Comparison of ENCODE assay signal across 25 cellular contexts in genomic region chr16:84278968-84279367, GRCh38. TPM values are rescaled to one million over a fixed set of nuclear protein-coding genes. Genes with fewer than 3 reads are reported as not detected.
DNase-seq lines count a peak whose midpoint lies in the region; ATAC-seq and TF ChIP-seq lines count a peak whose summit lies in the region.
"Had no signal": no experiment of that assay in that cellular context is flagged by ENCODE, and none has a peak within 500 bp of the region (broad histone marks: within the 10 kb centered on the region; RNA-seq: fewer than 3 reads in every experiment).

No MANE protein-coding gene starts in this region.

- H3K4me1 ChIP-seq in BE2C (no peaks in the 10 kb centered on the region), right atrium auricular region (peaks cover 0 to 5% of the 10 kb centered on the region in 2 donors)
- H3K4me1 ChIP-seq: adrenal gland had no signal

- H3K36me3 ChIP-seq in BE2C = no peaks in the 10 kb centered on the region
- no peaks in the 10 kb centered on the region for H3K36me3 ChIP-seq in right atrium auricular region
- H3K36me3 ChIP-seq: adrenal gland, cardiac muscle cell, thoracic aorta had no signal

- no peak for TF ChIP-seq CTCF in BE2C (IDR thresholded peaks at IDR 0.05; ENCODE audit: low read depth, low read length)
- TF ChIP-seq CTCF in dorsolateral prefrontal cortex (IDR thresholded peaks at IDR 0.05 in 54 of 56, conservative IDR thresholded peaks at IDR 0.05 in 2 of 56; ENCODE audit: low read depth in 1 of 56, partially characterized antibody in 56 of 56) = peak in 12 of 56 donors; percentile 5 to 31 (median 20)
- TF ChIP-seq CTCF in omental fat pad (IDR thresholded peaks at IDR 0.05) = no peak
- TF ChIP-seq CTCF in right atrium auricular region (IDR thresholded peaks at IDR 0.05) = no peak

- DNase-seq in BE2C (peak; percentile 37), NCI-H524 (lab: John Stamatoyannopoulos, UW) (peak; percentile 81 to 86), dorsolateral prefrontal cortex (peak in 6 of 10 donors; percentile 35 to 65 (median 58)), midbrain (lab: John Stamatoyannopoulos, UW) (peak; percentile 64), omental fat pad (ENCODE audit: low spot score) (no peak), NCI-H1092 (lab: John Stamatoyannopoulos, UW) (no peak), right atrium auricular region (ENCODE audit: low spot score) (no peak)
- DNase-seq: activated CD4-positive, alpha-beta memory T cell treated with anti-CD3 and anti-CD28 coated beads for 36 hours; activated gamma-delta T cell treated with Interleukin-2 at 50 U/mL for 16 hours; activated T-cell treated with anti-CD3 and anti-CD28 coated beads for 4 hours; adrenal gland; CD4-positive, CD25-positive, alpha-beta regulatory T cell; effector CD8-positive, alpha-beta T cell; mesenchymal stem cell; NCI-H1930; right cardiac atrium; SIG-M5; stimulated activated CD4-positive, alpha-beta T cell treated with anti-CD3 and anti-CD28 coated beads, Interleukin-15, amount 100 ng/mL, for 24 hours had no signal

- intact Hi-C loops in dorsolateral prefrontal cortex (cut with DNase I) = loop anchor here (5.0 kb wide), 2 partner anchors 78 to 208 kb away; no protein-coding TSS in a partner anchor

- ATAC-seq in GM19455 (IDR thresholded peaks at IDR 0.05; ENCODE audit: unreplicated experiment) (no peak), omental fat pad (ENCODE audit: low FRiP score) (no peak)
- ATAC-seq: right cardiac atrium had no signal

- H3K9me3 ChIP-seq in BE2C = no peaks in the 10 kb centered on the region
- no peaks in the 10 kb centered on the region for H3K9me3 ChIP-seq in right atrium auricular region
- H3K9me3 ChIP-seq: adrenal gland, thoracic aorta had no signal

- peak overlapping the region in 39 of 59 donors; percentile 2 to 82 (median 49) for H3K27ac ChIP-seq in dorsolateral prefrontal cortex
- H3K27ac ChIP-seq in right atrium auricular region = no peak overlapping the region
- H3K27ac ChIP-seq: adrenal gland, cardiac muscle cell, thoracic aorta, VCaP had no signal

- H3K4me3 ChIP-seq in BE2C (ENCODE audit: low read depth, low read length) (no peak overlapping the region), dorsolateral prefrontal cortex (no peak overlapping the region), right atrium auricular region (no peak overlapping the region)
- H3K4me3 ChIP-seq: adrenal gland, cardiac muscle cell, thoracic aorta had no signal

- H3K27me3 ChIP-seq in BE2C (no peaks in the 10 kb centered on the region), dorsolateral prefrontal cortex (peaks cover 0 to 4% (median 0%) of the 10 kb centered on the region in 45 donors), right atrium auricular region (no peaks in the 10 kb centered on the region)
- H3K27me3 ChIP-seq: adrenal gland, cardiac muscle cell had no signal

RNA-seq across cellular contexts. Expression of gene WFDC1, which starts 15.7 kb away (rescaled TPM):
- 0.34 TPM for polyA plus RNA-seq in BE2C (2012; ENCODE audit: insufficient read depth, insufficient read length, low read depth)
- 10 to 100 TPM in 85 of 120 experiments, 1 to 10 TPM in 35; 5.3 to 25.3 (median 11.9) TPM for total RNA-seq in dorsolateral prefrontal cortex
- 1 to 10 TPM in 3 of 4 donors, under 1 TPM in 1; 0.36 to 4.7 (median 2.5) TPM for total RNA-seq in omental fat pad
- total RNA-seq in right atrium auricular region = 1 to 10 TPM in 1 of 2 donors, under 1 TPM in 1; 0.59 to 3.3 TPM
- total RNA-seq: activated CD4-positive, alpha-beta memory T cell treated with anti-CD3 and anti-CD28 coated beads for 36 hours; CD4-positive, CD25-positive, alpha-beta regulatory T cell; NCI-H460; OCI-LY7 had no signal
- polyA plus RNA-seq: CD4-positive, CD25-positive, alpha-beta regulatory T cell had no signal

RNA-seq across cellular contexts. Expression of gene KCNG4, which starts 39.2 kb away (rescaled TPM):
- polyA plus RNA-seq in BE2C (2012; ENCODE audit: insufficient read depth, insufficient read length, low read depth) = 0.17 TPM
- 1 to 10 TPM in 16 of 120 experiments, under 1 TPM in 99, not detected in 5; 0.10 to 2.3 (median 0.54) TPM for total RNA-seq in dorsolateral prefrontal cortex
- not detected for total RNA-seq in omental fat pad
- not detected for total RNA-seq in right atrium auricular region
- total RNA-seq: activated CD4-positive, alpha-beta memory T cell treated with anti-CD3 and anti-CD28 coated beads for 36 hours; cardiac muscle cell; CD4-positive, CD25-positive, alpha-beta regulatory T cell; fibroblast of lung; OCI-LY7; right cardiac atrium; thoracic aorta had no signal
- polyA plus RNA-seq: cardiac muscle cell; CD4-positive, CD25-positive, alpha-beta regulatory T cell; fibroblast of lung; right cardiac atrium had no signal

Comparison
In these comparisons a context has a peak if more than half of its experiments do, and no peak if none do; other contexts are left out.
1. DNase-seq: peak in BE2C (single experiment), NCI-H524 (2 of 2), dorsolateral prefrontal cortex (6 of 10) and midbrain (single experiment); none in omental fat pad (single experiment), NCI-H1092 (single experiment) and right atrium auricular region (single experiment).
2. H3K27ac ChIP-seq: peak in dorsolateral prefrontal cortex (39 of 59); none in right atrium auricular region (0 of 2).